ENCODE assay signal across 13 cellular contexts in the genomic region with DNA sequence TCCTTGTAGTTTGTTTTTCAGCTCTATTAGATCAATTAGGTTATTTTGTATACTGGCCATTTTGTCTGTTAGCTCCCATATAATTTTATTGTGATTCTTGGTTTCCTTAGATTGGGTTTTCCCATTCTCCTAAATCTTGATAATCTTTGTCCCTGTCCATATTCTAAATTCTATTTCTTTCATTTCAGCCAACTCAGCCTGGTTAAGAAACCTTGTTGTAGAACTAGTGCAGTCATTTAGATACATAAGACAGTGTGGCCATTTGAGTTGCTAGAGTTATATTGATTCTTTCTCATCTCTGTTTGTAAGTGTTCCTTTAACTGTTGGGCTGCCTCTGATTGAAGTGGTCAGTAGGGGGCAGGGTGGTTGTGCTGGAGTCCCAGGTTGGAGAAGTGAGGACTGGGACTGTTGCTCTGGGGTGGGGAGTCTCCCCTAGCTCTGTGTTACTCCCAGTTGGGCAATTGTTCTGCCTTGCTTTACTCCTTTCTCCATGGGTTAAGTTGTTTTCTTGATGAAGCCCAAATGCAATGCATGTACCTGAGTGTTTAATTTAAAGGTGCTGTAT.
DNase-seq lines count a peak whose midpoint lies in the region; ATAC-seq and TF ChIP-seq lines count a peak whose summit lies in the region.
"Had no signal": no experiment of that assay in that cellular context is flagged by ENCODE, and none has a peak within 500 bp of the region (broad histone marks: within the 10 kb centered on the region; RNA-seq: fewer than 3 reads in every experiment).

No MANE protein-coding gene starts in this region.

- H3K36me3 ChIP-seq in OCI-LY1 (ENCODE audit: insufficient read depth, low read length), result no peaks in the 10 kb centered on the region
- H3K36me3 ChIP-seq in HAP-1 (replicated peaks), result no peaks in the 10 kb centered on the region
- H3K36me3 ChIP-seq: lower lobe of right lung, Peyer's patch had no signal

- no peaks in the 10 kb centered on the region for H3K27me3 Mint-ChIP-seq in glutamatergic neuron (ENCODE audit: unreplicated experiment)

- H3K27ac ChIP-seq in OCI-LY1 (ENCODE audit: low read depth, low read length, poor library complexity, severe bottlenecking), result no peak overlapping the region
- H3K27ac ChIP-seq: lower lobe of right lung, Peyer's patch had no signal

- H3K27ac Mint-ChIP-seq in glutamatergic neuron (ENCODE audit: unreplicated experiment), result no peak overlapping the region

- H3K4me1 ChIP-seq in OCI-LY1 (ENCODE audit: insufficient read depth, low read length, severe bottlenecking) (no peaks in the 10 kb centered on the region), HAP-1 (no peaks in the 10 kb centered on the region)
- H3K4me1 ChIP-seq: lower lobe of right lung, Peyer's patch had no signal

- DNase-seq in ACHN (peak; percentile 3), GM13977 (ENCODE audit: low spot score) (no peak), glutamatergic neuron (peak; percentile 22), HAP-1 (ENCODE audit: low spot score in 2 of 2) (no peak), activated T-cell treated with anti-CD3 and anti-CD28 coated beads for 4 hours (no peak)
- no peak for DNase-seq in stimulated activated naive CD8-positive, alpha-beta T cell treated with anti-CD3 and anti-CD28 coated beads, Interleukin-15, Interleukin-2, amounts not matched to agents 100 U/mL and 50 U/mL, for 24 hours
- no peak for DNase-seq in stimulated activated CD4-positive, alpha-beta T cell treated with anti-CD3 and anti-CD28 coated beads, Interleukin-2, amount 100 ng/mL, for 24 hours
- DNase-seq: activated T-cell treated with anti-CD3 and anti-CD28 coated beads, Interleukin-2, amount 50 U/mL, for 1 hour; amniotic stem cell; lower lobe of right lung; nucleus accumbens; Peyer's patch had no signal

- no peaks in the 10 kb centered on the region for H3K4me1 Mint-ChIP-seq in glutamatergic neuron (ENCODE audit: low read depth, unreplicated experiment)

- H3K4me3 ChIP-seq in OCI-LY1 (ENCODE audit: low read depth, low read length, poor library complexity, severe bottlenecking), result no peak overlapping the region
- no peak overlapping the region for H3K4me3 ChIP-seq in HAP-1
- H3K4me3 ChIP-seq: lower lobe of right lung, Peyer's patch had no signal

- H3K79me2 ChIP-seq in OCI-LY1 (ENCODE audit: insufficient read depth, low read length), result no peaks in the 10 kb centered on the region

- no peak for ATAC-seq in stimulated activated naive CD8-positive, alpha-beta T cell treated with anti-CD3 and anti-CD28 coated beads, Interleukin-15, Interleukin-2, amounts not matched to agents 100 U/mL and 50 U/mL, for 24 hours
- ATAC-seq: lower lobe of right lung had no signal

- H3K4me2 ChIP-seq in OCI-LY1 (ENCODE audit: low read length), result no peak overlapping the region

- peaks cover 2% of the 10 kb centered on the region for H3K9me3 Mint-ChIP-seq in glutamatergic neuron (ENCODE audit: unreplicated experiment)

- no peak overlapping the region for H2AFZ ChIP-seq in OCI-LY1 (ENCODE audit: low read length)

- H4K20me1 ChIP-seq in OCI-LY1 (ENCODE audit: insufficient read depth, low read length), result no peaks in the 10 kb centered on the region

- TF ChIP-seq CTCF in GM13977 (IDR thresholded peaks at IDR 0.05; ENCODE audit: extremely low read depth, insufficient read depth, missing control alignments) (peak; percentile 37), OCI-LY1 (IDR thresholded peaks at IDR 0.05; ENCODE audit: low read length) (peak; percentile 62), glutamatergic neuron (IDR thresholded peaks at IDR 0.05; ENCODE audit: partially characterized antibody, unreplicated experiment) (peak; percentile 45)

- in situ Hi-C loops in ACHN (cut with HindIII; ENCODE audit: low pct_ligation_motif_present, low pct_unique_long_range_greater_than_20kb, low sequenced_read_pairs) (no loop called here), GM13977 (cut with MboI; ENCODE audit: low pct_unique_long_range_greater_than_20kb, low sequenced_read_pairs, unreplicated experiment) (no loop called here), HAP-1 (cut with MboI; ENCODE audit: low sequenced_read_pairs) (no loop called here)

- H3F3A ChIP-seq in OCI-LY1 (ENCODE audit: insufficient read depth, low read length), result no peaks in the 10 kb centered on the region

- peaks cover 10% of the 10 kb centered on the region for H3K36me3 Mint-ChIP-seq in glutamatergic neuron (ENCODE audit: unreplicated experiment)

- no peaks in the 10 kb centered on the region for H3K9me2 ChIP-seq in OCI-LY1 (ENCODE audit: low read depth, low read length)

- H3K27me3 ChIP-seq in OCI-LY1 (ENCODE audit: insufficient read depth, low read length) (no peaks in the 10 kb centered on the region), HAP-1 (ENCODE audit: low read depth) (no peaks in the 10 kb centered on the region)
- H3K27me3 ChIP-seq: Peyer's patch had no signal

- H3K9me3 ChIP-seq in OCI-LY1 (ENCODE audit: low read length) (no peaks in the 10 kb centered on the region), HAP-1 (no peaks in the 10 kb centered on the region)
- H3K9me3 ChIP-seq: lower lobe of right lung, Peyer's patch had no signal

- no peak overlapping the region for H3K9ac ChIP-seq in OCI-LY1 (ENCODE audit: low read length)

- H3K4me3 Mint-ChIP-seq in glutamatergic neuron (ENCODE audit: unreplicated experiment), result no peak overlapping the region

Comparison
In these comparisons a context has a peak if more than half of its experiments do, and no peak if none do; other contexts are left out.
1. DNase-seq: peak in ACHN (single experiment) and glutamatergic neuron (single experiment); none in GM13977 (single experiment), stimulated activated naive CD8-positive, alpha-beta T cell treated with anti-CD3 and anti-CD28 coated beads, Interleukin-15, Interleukin-2, amounts not matched to agents 100 U/mL and 50 U/mL, for 24 hours (single experiment), stimulated activated CD4-positive, alpha-beta T cell treated with anti-CD3 and anti-CD28 coated beads, Interleukin-2, amount 100 ng/mL, for 24 hours (0 of 2), HAP-1 (0 of 2) and activated T-cell treated with anti-CD3 and anti-CD28 coated beads for 4 hours (single experiment).
2. Peak in every context shown above with its lines, with median percentiles within 50 percentile points of each other: CTCF ChIP-seq.